ENCODE assay signal across 1 cellular context in the genomic region with DNA sequence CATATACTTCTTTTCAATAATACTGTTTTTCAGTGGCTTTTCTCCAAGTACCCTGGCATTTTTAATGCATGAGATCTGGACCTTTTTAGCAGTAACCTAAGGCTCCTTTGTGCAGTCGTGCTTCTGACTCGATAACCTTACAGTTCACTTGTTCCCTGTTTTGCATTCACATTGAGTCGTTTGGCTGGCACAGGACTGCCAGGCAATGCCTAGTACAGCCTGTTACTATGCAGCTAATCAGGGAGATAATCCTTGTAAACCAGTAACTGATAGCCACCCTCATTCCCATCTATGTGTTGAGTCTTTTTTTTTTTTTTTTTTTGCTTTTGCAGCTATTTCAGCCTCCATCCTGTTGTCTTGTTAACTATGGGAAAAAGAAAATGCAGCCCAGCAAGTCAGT.
TF ChIP-seq lines count a peak whose summit lies in the region.

No MANE protein-coding gene starts in this region.

TF ChIP-seq in SK-N-SH, 30 proteins besides CTCF, POLR2A, EP300 and RAD21 (continued from another document):
- TF ChIP-seq, protein P1, sequence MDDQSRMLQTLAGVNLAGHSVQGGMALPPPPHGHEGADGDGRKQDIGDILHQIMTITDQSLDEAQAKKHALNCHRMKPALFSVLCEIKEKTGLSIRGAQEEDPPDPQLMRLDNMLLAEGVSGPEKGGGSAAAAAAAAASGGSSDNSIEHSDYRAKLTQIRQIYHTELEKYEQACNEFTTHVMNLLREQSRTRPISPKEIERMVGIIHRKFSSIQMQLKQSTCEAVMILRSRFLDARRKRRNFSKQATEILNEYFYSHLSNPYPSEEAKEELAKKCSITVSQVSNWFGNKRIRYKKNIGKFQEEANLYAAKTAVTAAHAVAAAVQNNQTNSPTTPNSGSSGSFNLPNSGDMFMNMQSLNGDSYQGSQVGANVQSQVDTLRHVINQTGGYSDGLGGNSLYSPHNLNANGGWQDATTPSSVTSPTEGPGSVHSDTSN (IDR thresholded peaks at IDR 0.05): no peak
- TF ChIP-seq NRF1 (IDR thresholded peaks at IDR 0.05; ENCODE audit: low read depth, low read length) (no peak), YY1 (IDR thresholded peaks at IDR 0.05; ENCODE audit: low read depth) (no peak), RCOR1 (IDR thresholded peaks at IDR 0.05; ENCODE audit: low read length) (no peak)
